ENCODE assay signal across 2 cellular contexts in the genomic region with DNA sequence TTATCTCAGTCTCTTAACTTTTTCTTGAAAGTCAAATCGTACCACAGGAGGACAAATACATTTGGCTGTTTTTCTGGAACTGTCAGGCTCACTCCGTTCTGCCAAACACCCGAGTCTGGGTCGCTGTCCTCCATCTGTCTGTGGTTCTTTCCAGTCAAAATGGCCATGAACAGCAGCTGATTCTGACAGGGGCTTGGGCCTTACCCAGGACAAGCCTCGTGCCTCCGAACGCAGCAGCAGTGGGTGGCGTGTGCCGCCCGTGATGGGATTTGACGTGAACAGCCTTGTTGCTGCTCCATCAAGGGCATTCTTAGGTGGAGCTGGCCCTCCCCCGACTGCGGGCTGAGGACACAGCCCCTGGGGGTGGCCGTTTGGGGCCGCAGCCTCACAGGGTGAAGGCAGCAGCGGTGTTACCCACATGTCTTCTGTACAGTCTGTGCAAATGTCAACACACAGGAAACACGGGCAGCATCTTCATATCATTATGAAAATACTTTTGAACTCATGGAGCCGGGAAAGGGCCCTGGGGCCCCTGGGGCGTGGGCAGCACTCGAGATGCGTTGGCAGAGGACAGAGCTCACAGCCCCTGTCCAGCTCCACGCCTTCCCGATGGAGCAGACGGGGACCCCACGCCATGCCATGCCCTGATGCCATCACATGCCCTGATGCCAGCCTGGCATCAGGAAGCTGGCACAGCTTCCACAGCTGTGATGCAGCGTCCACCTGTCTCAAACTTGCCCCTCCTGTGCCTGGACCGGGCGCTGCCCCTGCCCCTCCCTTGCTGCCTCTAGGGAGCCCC.
TF ChIP-seq lines count a peak whose summit lies in the region.

No MANE protein-coding gene starts in this region.

TF ChIP-seq in HEK293, 187 proteins besides CTCF, POLR2A, EP300 and RAD21:
- TF ChIP-seq, protein P1, sequence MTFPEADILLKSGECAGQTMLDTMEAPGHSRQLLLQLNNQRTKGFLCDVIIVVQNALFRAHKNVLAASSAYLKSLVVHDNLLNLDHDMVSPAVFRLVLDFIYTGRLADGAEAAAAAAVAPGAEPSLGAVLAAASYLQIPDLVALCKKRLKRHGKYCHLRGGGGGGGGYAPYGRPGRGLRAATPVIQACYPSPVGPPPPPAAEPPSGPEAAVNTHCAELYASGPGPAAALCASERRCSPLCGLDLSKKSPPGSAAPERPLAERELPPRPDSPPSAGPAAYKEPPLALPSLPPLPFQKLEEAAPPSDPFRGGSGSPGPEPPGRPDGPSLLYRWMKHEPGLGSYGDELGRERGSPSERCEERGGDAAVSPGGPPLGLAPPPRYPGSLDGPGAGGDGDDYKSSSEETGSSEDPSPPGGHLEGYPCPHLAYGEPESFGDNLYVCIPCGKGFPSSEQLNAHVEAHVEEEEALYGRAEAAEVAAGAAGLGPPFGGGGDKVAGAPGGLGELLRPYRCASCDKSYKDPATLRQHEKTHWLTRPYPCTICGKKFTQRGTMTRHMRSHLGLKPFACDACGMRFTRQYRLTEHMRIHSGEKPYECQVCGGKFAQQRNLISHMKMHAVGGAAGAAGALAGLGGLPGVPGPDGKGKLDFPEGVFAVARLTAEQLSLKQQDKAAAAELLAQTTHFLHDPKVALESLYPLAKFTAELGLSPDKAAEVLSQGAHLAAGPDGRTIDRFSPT (tag by site-specific recombination; IDR thresholded peaks at IDR 0.05): peak; percentile 40; the same call in 1 of the 2 replicates
- TF ChIP-seq GLIS2 (tag by site-specific recombination; IDR thresholded peaks at IDR 0.05) (no peak), ZBTB7A (tag by site-specific recombination; IDR thresholded peaks at IDR 0.05; ENCODE audit: low read depth) (no peak)
TF ChIP-seq in HEK293: peak in this region for 1.

TF ChIP-seq in K562, 482 proteins besides CTCF, POLR2A, EP300 and RAD21 (continued from another document):
- TF ChIP-seq, protein P2, sequence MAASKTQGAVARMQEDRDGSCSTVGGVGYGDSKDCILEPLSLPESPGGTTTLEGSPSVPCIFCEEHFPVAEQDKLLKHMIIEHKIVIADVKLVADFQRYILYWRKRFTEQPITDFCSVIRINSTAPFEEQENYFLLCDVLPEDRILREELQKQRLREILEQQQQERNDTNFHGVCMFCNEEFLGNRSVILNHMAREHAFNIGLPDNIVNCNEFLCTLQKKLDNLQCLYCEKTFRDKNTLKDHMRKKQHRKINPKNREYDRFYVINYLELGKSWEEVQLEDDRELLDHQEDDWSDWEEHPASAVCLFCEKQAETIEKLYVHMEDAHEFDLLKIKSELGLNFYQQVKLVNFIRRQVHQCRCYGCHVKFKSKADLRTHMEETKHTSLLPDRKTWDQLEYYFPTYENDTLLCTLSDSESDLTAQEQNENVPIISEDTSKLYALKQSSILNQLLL (CRISPR knock-in tag; IDR thresholded peaks at IDR 0.05; ENCODE audit: borderline replicate concordance): no peak
- TF ChIP-seq ZFP91 (CRISPR knock-in tag; IDR thresholded peaks at IDR 0.05): no peak
